Comparison of ENCODE assay signal across 8 cellular contexts in the genomic region with DNA sequence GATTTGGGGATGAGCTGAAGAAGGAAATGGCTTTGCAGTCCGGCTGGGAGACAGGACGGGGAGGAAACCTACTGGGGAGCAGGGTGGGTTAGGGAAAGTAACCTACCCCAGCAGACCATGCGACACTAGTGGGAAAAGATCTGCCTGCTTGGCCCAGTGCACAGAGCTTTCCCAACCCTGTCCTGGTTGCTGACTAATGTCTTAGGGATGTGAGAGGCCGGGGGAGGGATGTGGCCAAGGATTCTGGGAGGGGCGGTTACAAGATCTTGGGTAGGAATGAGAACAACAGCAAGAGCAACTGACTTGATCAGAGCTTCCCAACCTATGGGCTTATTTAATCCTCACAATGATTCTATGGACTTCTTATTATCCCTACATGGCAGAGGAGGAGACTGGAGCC. TPM values are rescaled to one million over a fixed set of nuclear protein-coding genes. Genes with fewer than 3 reads are reported as not detected.
DNase-seq lines count a peak whose midpoint lies in the region; ATAC-seq, FAIRE-seq and TF ChIP-seq lines count a peak whose summit lies in the region.

No MANE protein-coding gene starts in this region.

- POLR2A ChIA-PET in PC-3 (lab: Charles Lee; ENCODE audit: unreplicated experiment) = interaction anchor here (0.6 kb wide), 1 partner anchor 42 kb away, joined by 3 read pairs; no protein-coding TSS in a partner anchor

- FAIRE-seq in GM19239 (lab: Jason Lieb, UNC) = no peak

- in situ Hi-C loops in ACHN (cut with HindIII; ENCODE audit: low pct_ligation_motif_present, low pct_unique_long_range_greater_than_20kb, low sequenced_read_pairs) = loop anchor here (25.0 kb wide), 1 partner anchor 126 kb away; no protein-coding TSS in a partner anchor

- H3K9me2 ChIP-seq in PC-3 (replicated peaks; ENCODE audit: low read length) = no peaks in the 10 kb centered on the region

- no peaks in the 10 kb centered on the region for H3F3A ChIP-seq in PC-3 (ENCODE audit: low read length, unreplicated experiment)

- H3K4me3 ChIP-seq in PC-3 (ENCODE audit: low read length) (no peak overlapping the region), fibroblast of lung (replicated peaks in 1 of 4; ENCODE audit: control extremely low read depth in 1 of 4, insufficient read depth in 1 of 4, low read depth in 3 of 4, low read length in 4 of 4) (no peak overlapping the region), muscle layer of duodenum (ENCODE audit: low read depth in 1 of 2, low read length in 2 of 2) (no peak overlapping the region)

- BruUV-seq in PC-3 (replicated peaks; lab: Mats Ljungman, UMichigan) = no TSS peak

- H3K4me2 ChIP-seq in PC-3 (ENCODE audit: low read length) (peak overlapping the region; percentile 43), fibroblast of lung (ENCODE audit: extremely low read depth, insufficient read depth, low read length) (peak overlapping the region; percentile 39)

- intact Hi-C loops in PC-3 (cut with micrococcal nuclease) = loop anchor here (1.0 to 2.0 kb wide), 3 partner anchors 44 to 114 kb away; partner anchors contain the start of gene ZCCHC24

- H4K20me1 ChIP-seq in PC-3 (ENCODE audit: low read length) = no peaks in the 10 kb centered on the region
- no peaks in the 10 kb centered on the region for H4K20me1 ChIP-seq in fibroblast of lung (ENCODE audit: control insufficient read depth, extremely low read depth, insufficient read depth, low read length)

- peak; percentile 98 for ATAC-seq in PC-3
- no peak for ATAC-seq in GM18861 (IDR thresholded peaks at IDR 0.05; ENCODE audit: unreplicated experiment)
- no peak for ATAC-seq in HG03039 (IDR thresholded peaks at IDR 0.05; ENCODE audit: unreplicated experiment)

- CTCF ChIA-PET in PC-3 (lab: Charles Lee) = interaction anchor here (0.5 to 2.0 kb wide), 11 partner anchors 11 to 623 kb away, joined by 3 to 64 read pairs (median 4); no protein-coding TSS in a partner anchor

- H3K36me3 ChIP-seq in PC-3 (ENCODE audit: low read depth, low read length) (no peaks in the 10 kb centered on the region), fibroblast of lung (ENCODE audit: control insufficient read depth, insufficient read depth, low read length) (no peaks in the 10 kb centered on the region), muscle layer of duodenum (ENCODE audit: control insufficient read depth in 1 of 2, insufficient read depth in 2 of 2, low read length in 2 of 2) (no peaks in the 10 kb centered on the region)

- H3K27ac ChIP-seq in PC-3 (ENCODE audit: low read length) (peak overlapping the region; percentile 30), fibroblast of lung (ENCODE audit: insufficient read depth, low read length) (peak overlapping the region; percentile 36), muscle layer of duodenum (ENCODE audit: low read length) (peak overlapping the region; percentile 39)

- DNase-seq in ACHN (peak; percentile 94), PC-3 (peak; percentile 100), fibroblast of lung (ENCODE audit: low read depth in 2 of 2) (peak; percentile 92 to 93), GM19239 (ENCODE audit: insufficient read length, low spot score) (no peak), NCI-H2081 treated with DMSO at 0.1 percent for 48 hours (lab: John Stamatoyannopoulos, UW) (no peak)

- TF ChIP-seq CTCF in PC-3 (conservative IDR thresholded peaks at IDR 0.05; ENCODE audit: low read depth, low read length) = no peak
- TF ChIP-seq CTCF in fibroblast of lung (conservative IDR thresholded peaks at IDR 0.05 in 1 of 2, IDR thresholded peaks at IDR 0.05 in 1 of 2; ENCODE audit: low read depth in 1 of 2, low read length in 2 of 2) = no peak

- H3K27me3 ChIP-seq in PC-3 (ENCODE audit: low read length) (no peaks in the 10 kb centered on the region), fibroblast of lung (ENCODE audit: control insufficient read depth, insufficient read depth, low read length) (no peaks in the 10 kb centered on the region), muscle layer of duodenum (ENCODE audit: low read depth, low read length) (no peaks in the 10 kb centered on the region)

- peaks cover 24% of the 10 kb centered on the region for H3K4me1 ChIP-seq in PC-3 (ENCODE audit: insufficient read depth, low read length)
- H3K4me1 ChIP-seq in fibroblast of lung (ENCODE audit: control insufficient read depth, extremely low read depth, insufficient read depth, low read length) = peaks cover 38% of the 10 kb centered on the region
- peaks cover 6 to 13% of the 10 kb centered on the region in 2 donors for H3K4me1 ChIP-seq in muscle layer of duodenum (ENCODE audit: control insufficient read depth in 1 of 2, insufficient read depth in 2 of 2, low read length in 2 of 2)

- H3K79me2 ChIP-seq in PC-3 (ENCODE audit: low read length) (no peaks in the 10 kb centered on the region), fibroblast of lung (ENCODE audit: control insufficient read depth, insufficient read depth, low read length) (no peaks in the 10 kb centered on the region)

- H3K9me3 ChIP-seq in PC-3 (ENCODE audit: low read length) = no peaks in the 10 kb centered on the region
- H3K9me3 ChIP-seq in fibroblast of lung (ENCODE audit: control insufficient read depth, insufficient read depth, low read depth, low read length) = no peaks in the 10 kb centered on the region
- H3K9me3 ChIP-seq in muscle layer of duodenum (ENCODE audit: control insufficient read depth in 1 of 2, low read length in 2 of 2) = no peaks in the 10 kb centered on the region

- H2AFZ ChIP-seq in PC-3 (ENCODE audit: low read length) (peak overlapping the region; percentile 41), fibroblast of lung (ENCODE audit: low read length) (peak overlapping the region; percentile 64)

- H3K9ac ChIP-seq in PC-3 (ENCODE audit: low read length) (peak overlapping the region; percentile 0; the same call in 1 of the 2 replicates), fibroblast of lung (ENCODE audit: insufficient read depth, low read length) (no peak overlapping the region)

RNA-seq across cellular contexts. Expression of gene EIF5AL1, which starts 24.0 kb away (rescaled TPM):
- total RNA-seq in PC-3 (2014; rRNA removed) (0.51 and 0.75 TPM in 2 replicates), fibroblast of lung (0.26 and 0.33 TPM in 2 replicates)
- 2.0 and 2.4 TPM in 2 replicates for polyA plus RNA-seq in fibroblast of lung
- polyA plus RNA-seq in fibroblast of lung (2012) = 0.48 and 0.53 TPM in 2 replicates
- 0.55 and 1.1 TPM in 2 replicates for polyA minus RNA-seq in fibroblast of lung (ENCODE audit: low replicate concordance)

RNA-seq across cellular contexts. Expression of gene ZCCHC24, which starts 42.9 kb away (rescaled TPM):
- total RNA-seq in PC-3 (2014; rRNA removed) = 32.9 and 40.7 TPM in 2 replicates
- 40.3 and 44.4 TPM in 2 replicates for total RNA-seq in fibroblast of lung
- 30.2 and 33.2 TPM in 2 replicates for polyA plus RNA-seq in fibroblast of lung
- 45.0 and 51.9 TPM in 2 replicates for polyA plus RNA-seq in fibroblast of lung (2012)
- polyA minus RNA-seq in fibroblast of lung (ENCODE audit: low replicate concordance) = 92.5 and 96.5 TPM in 2 replicates

Comparison
In these comparisons a context has a peak if more than half of its experiments do, and no peak if none do; other contexts are left out.
1. DNase-seq: peak in ACHN (single experiment), PC-3 (single experiment) and fibroblast of lung (2 of 2); none in GM19239 (single experiment) and NCI-H2081 treated with DMSO at 0.1 percent for 48 hours (single experiment).
2. Peak in every context shown above with its lines, with median percentiles within 50 percentile points of each other: H3K27ac ChIP-seq.